ENCODE assay signal across 10 cellular contexts in genomic region chr3:140216249-140216648, GRCh38.
DNase-seq lines count a peak whose midpoint lies in the region; ATAC-seq, FAIRE-seq and TF ChIP-seq lines count a peak whose summit lies in the region.
"Had no signal": no experiment of that assay in that cellular context is flagged by ENCODE, and none has a peak within 500 bp of the region (broad histone marks: within the 10 kb centered on the region; RNA-seq: fewer than 3 reads in every experiment).

No MANE protein-coding gene starts in this region.

- H3K4me3 ChIP-seq in NB4 (ENCODE audit: low read depth, low read length) = no peak overlapping the region
- H3K4me3 ChIP-seq in fibroblast of mammary gland (ENCODE audit: control insufficient read depth, low read depth, low read length) = no peak overlapping the region

- peak; percentile 32 for DNase-seq in AG20443 (ENCODE audit: low spot score)
- peak; percentile 23 for DNase-seq in GM19239 (ENCODE audit: insufficient read length, low spot score)
- DNase-seq in NB4 (ENCODE audit: low read depth) = peak; percentile 20
- DNase-seq in fibroblast of mammary gland (ENCODE audit: low read depth) = peak; percentile 17
- no peak for DNase-seq in superior temporal gyrus (ENCODE audit: extremely low spot score)
- no peak for DNase-seq in NCI-H524 treated with DMSO at 0.1 percent for 48 hours (lab: John Stamatoyannopoulos, UW)
- DNase-seq in activated effector memory CD4-positive, alpha-beta T cell treated with anti-CD3 and anti-CD28 coated beads, Interleukin-2, amount 50 U/mL, for 16 hours = no peak
- DNase-seq: naive B cell, NCI-H526 treated with DMSO at 0.1 percent for 48 hours had no signal

- TF ChIP-seq POLR2A in NB4 (IDR thresholded peaks at IDR 0.05; ENCODE audit: extremely low read depth, insufficient read length) = no peak

- no peak for ATAC-seq in HG03439 (IDR thresholded peaks at IDR 0.05; ENCODE audit: unreplicated experiment)

- FAIRE-seq in GM19239 (lab: Jason Lieb, UNC) = peak; percentile 74

- TF ChIP-seq CTCF in NB4 (IDR thresholded peaks at IDR 0.05; ENCODE audit: low read depth, low read length) (peak; percentile 54), fibroblast of mammary gland (conservative IDR thresholded peaks at IDR 0.05; ENCODE audit: control insufficient read depth, insufficient read depth, low read depth, low read length) (peak; percentile 68)

Comparison
In these comparisons a context has a peak if more than half of its experiments do, and no peak if none do; other contexts are left out.
1. DNase-seq: peak in AG20443 (single experiment), GM19239 (single experiment), NB4 (single experiment) and fibroblast of mammary gland (single experiment); none in superior temporal gyrus (single experiment), NCI-H524 treated with DMSO at 0.1 percent for 48 hours (single experiment) and activated effector memory CD4-positive, alpha-beta T cell treated with anti-CD3 and anti-CD28 coated beads, Interleukin-2, amount 50 U/mL, for 16 hours (single experiment).